2 cellular contexts compared by ENCODE assay signal in genomic region chr1:108547493-108547892, GRCh38. TPM values are rescaled to one million over a fixed set of nuclear protein-coding genes. Genes with fewer than 3 reads are reported as not detected.
DNase-seq lines count a peak whose midpoint lies in the region; ATAC-seq, FAIRE-seq and TF ChIP-seq lines count a peak whose summit lies in the region.
"Not testable (repeated sequence)": the region's sequence is repeated elsewhere in the genome, so short reads cannot be mapped to it uniquely, and the experiment has no call there.

No MANE protein-coding gene starts in this region.

- in situ Hi-C loops in K562 (cut with MboI): not testable (repeated sequence)

- 58% methylated on average over 4 of the region's 4 CpGs for whole genome bisulfite sequencing in K562 (ENCODE audit: insufficient coverage, low coverage, missing lambda C conversion rate)

- H3K27ac ChIP-seq in HEK293 (ENCODE audit: extremely low read depth, low read depth, low read length); K562 (ENCODE audit: extremely low read depth, low read depth, low read length): not testable (repeated sequence)

- not testable (repeated sequence) for H3K79me2 ChIP-seq in K562 (ENCODE audit: control insufficient read depth, insufficient read depth, low read length)

- H3K9me3 ChIP-seq in HEK293 (ENCODE audit: control insufficient read depth, insufficient read depth, low read depth, low read length); K562 (replicated peaks; ENCODE audit: control insufficient read depth, insufficient read depth, low read depth, low read length): not testable (repeated sequence)

- FAIRE-seq in K562 (lab: Jason Lieb, UNC): not testable (repeated sequence)

- not testable (repeated sequence) for H3K4me3 ChIP-seq in HEK293 (ENCODE audit: low read depth, low read length); K562

- H3K36me3 ChIP-seq in HEK293 (ENCODE audit: control insufficient read depth in 2 of 2, insufficient read depth in 1 of 2, low read length in 2 of 2); K562 (ENCODE audit: control insufficient read depth, insufficient read depth, low read length): not testable (repeated sequence)

- intact Hi-C loops in K562 (cut with micrococcal nuclease): not testable (repeated sequence)

- TF ChIP-seq POLR2A in K562 (conservative IDR thresholded peaks at IDR 0.05): not testable (repeated sequence)

- not testable (repeated sequence) for H3K27me3 ChIP-seq in K562 (ENCODE audit: control insufficient read depth in 2 of 2, insufficient read depth in 2 of 2, low read length in 2 of 2)

- H3K4me2 ChIP-seq in K562 (ENCODE audit: insufficient read depth, low read length): not testable (repeated sequence)

- not testable (repeated sequence) for BruUV-seq in K562 (replicated peaks; lab: Mats Ljungman, UMichigan)

- not testable (repeated sequence) for TF ChIP-seq EP300 in K562 (IDR thresholded peaks at IDR 0.05; ENCODE audit: low read length)

- CTCF ChIA-PET in HEK293 (lab: Yijun Ruan, JAX); K562 (lab: Yijun Ruan, JAX; ENCODE audit: low intra/inter-chr PET ratio): not testable (repeated sequence)

- H4K20me1 ChIP-seq in K562 (replicated peaks; ENCODE audit: control insufficient read depth, insufficient read depth, low read length): not testable (repeated sequence)

- ATAC-seq in K562: not testable (repeated sequence)

- POLR2A ChIA-PET in HEK293 (lab: Yijun Ruan, JAX); K562 (lab: Yijun Ruan, JAX): not testable (repeated sequence)

- not testable (repeated sequence) for TF ChIP-seq CTCF in HEK293 (tag by site-specific recombination; IDR thresholded peaks at IDR 0.05); K562 (IDR thresholded peaks at IDR 0.05 in 2 of 3, conservative IDR thresholded peaks at IDR 0.05 in 1 of 3; ENCODE audit: insufficient read depth in 2 of 3, low read depth in 1 of 3, low read length in 3 of 3)

- H3K4me1 ChIP-seq in HEK293 (ENCODE audit: control insufficient read depth, insufficient read depth, low read length); K562 (replicated peaks in 1 of 2; ENCODE audit: control insufficient read depth in 2 of 2, insufficient read depth in 2 of 2, low read length in 2 of 2): not testable (repeated sequence)

- DNase-seq in K562 (ENCODE audit: extremely low read depth in 1 of 4, low spot score in 3 of 4): not testable (repeated sequence)

- TF ChIP-seq RAD21 in K562 (CRISPR knock-in tag; conservative IDR thresholded peaks at IDR 0.05 in 1 of 2, IDR thresholded peaks at IDR 0.05 in 1 of 2): not testable (repeated sequence)

- not testable (repeated sequence) for H2AFZ ChIP-seq in K562 (ENCODE audit: low read depth, low read length)

- not testable (repeated sequence) for H3K9me1 ChIP-seq in K562 (ENCODE audit: control insufficient read depth, insufficient read depth, low read length)

- not testable (repeated sequence) for H3K9ac ChIP-seq in K562 (ENCODE audit: insufficient read depth in 1 of 2, low read depth in 2 of 2, low read length in 2 of 2)

TF ChIP-seq in HEK293, 187 proteins besides CTCF, POLR2A, EP300 and RAD21:
- peak; percentile 80 for TF ChIP-seq ZNF146 (tag by site-specific recombination; IDR thresholded peaks at IDR 0.05)

TF ChIP-seq in K562, 482 proteins besides CTCF, POLR2A, EP300 and RAD21:
- TF ChIP-seq RBM25 (IDR thresholded peaks at IDR 0.05; ENCODE audit: low read depth, low read length, severe bottlenecking): peak; percentile 13
- peak; percentile 78; the same call in 1 of the 2 replicates for TF ChIP-seq BCOR (IDR thresholded peaks at IDR 0.05)
- TF ChIP-seq ZNF146 (CRISPR knock-in tag; IDR thresholded peaks at IDR 0.05; ENCODE audit: unreplicated experiment): peak; percentile 84

RNA-seq across cellular contexts. Expression of gene EEIG2, which starts 12.4 kb away (rescaled TPM):
- total RNA-seq in K562 (2011; cell fraction: chromatin; rRNA removed; ENCODE audit: low replicate concordance): 7.7 and 20.8 TPM in 2 replicates
- 3.3 and 4.5 TPM in 2 replicates for total RNA-seq in K562 (2011; cell fraction: nucleolus; rRNA removed)
- 9.1 and 18.0 TPM in 2 replicates for total RNA-seq in K562 (2011; cell fraction: nucleoplasm; rRNA removed)
- total RNA-seq in K562 (2014; rRNA removed): 13.9 and 14.5 TPM in 2 replicates
- total RNA-seq in K562 (2014; rRNA removed; fragmentation: Illumina TruSeq; extraction: Trizol): 26.9 and 27.3 TPM in 2 replicates
- total RNA-seq in K562 (2015; rRNA removed; fragmentation: Illumina TruSeq; extraction: Trizol): 21.8 and 24.4 TPM in 2 replicates
- 21.0 and 22.8 TPM in 2 replicates for total RNA-seq in K562 (2021)
- polyA plus RNA-seq in K562 (2011; rRNA removed): 18.8 and 21.1 TPM in 2 replicates
- polyA plus RNA-seq in K562 (2011; cell fraction: cytosol; rRNA removed): 4.0 and 10.7 TPM in 2 replicates
- polyA plus RNA-seq in K562 (2011; cell fraction: nucleus; rRNA removed): 6.8 and 10.7 TPM in 2 replicates
- 10.8 and 18.5 TPM in 2 replicates for polyA plus RNA-seq in K562 (2012)
- polyA plus RNA-seq in K562 (2014; fragmentation: Illumina TruSeq; extraction: Trizol): 11.8 and 15.2 TPM in 2 replicates
- 1 to 10 TPM; 6.1 to 8.0 TPM for polyA plus RNA-seq in K562 (2014; fragmentation: Nextera tagmentation; extraction: Ambion mirVana)
- polyA plus RNA-seq in K562 (2014; rRNA removed): 12.2 and 12.7 TPM in 2 replicates
- 30.8 and 35.3 TPM in 2 replicates for polyA minus RNA-seq in K562 (2011; rRNA and poly(A)+ RNA removed)
- polyA minus RNA-seq in K562 (2011; cell fraction: cytosol; rRNA and poly(A)+ RNA removed): 13.7 and 16.0 TPM in 2 replicates
- polyA minus RNA-seq in K562 (2011; cell fraction: nucleus; rRNA and poly(A)+ RNA removed): 6.6 and 11.7 TPM in 2 replicates
